Comparison of ENCODE assay signal across 21 cellular contexts in genomic region chr5:71699233-71699632, GRCh38. TPM values are rescaled to one million over a fixed set of nuclear protein-coding genes. Genes with fewer than 3 reads are reported as not detected.
DNase-seq lines count a peak whose midpoint lies in the region; FAIRE-seq and TF ChIP-seq lines count a peak whose summit lies in the region.
"Had no signal": no experiment of that assay in that cellular context is flagged by ENCODE, and none has a peak within 500 bp of the region (broad histone marks: within the 10 kb centered on the region; RNA-seq: fewer than 3 reads in every experiment).

No MANE protein-coding gene starts in this region.

- H2AFZ ChIP-seq in Loucy (ENCODE audit: low read length) (no peak overlapping the region), H9 (ENCODE audit: low read length) (no peak overlapping the region)

- H3K9ac ChIP-seq in Loucy (ENCODE audit: low read depth, low read length, poor library complexity, severe bottlenecking) (no peak overlapping the region), H9 (ENCODE audit: extremely low read depth, insufficient read length, low read length) (no peak overlapping the region)
- H3K9ac ChIP-seq: KMS-11, SK-N-SH had no signal

- H3F3A ChIP-seq in Loucy (ENCODE audit: low read depth), result no peaks in the 10 kb centered on the region

- H3K14ac ChIP-seq in H9 (ENCODE audit: insufficient read depth, low read length), result no peak overlapping the region

- no peak overlapping the region for H2BK120ac ChIP-seq in H9 (ENCODE audit: low read depth, low read length, poor library complexity, severe bottlenecking)

- no peaks in the 10 kb centered on the region for H3K23me2 ChIP-seq in H9 (ENCODE audit: insufficient read length, low read depth, low read length, poor library complexity, severe bottlenecking)

- H4K20me1 ChIP-seq in Loucy (ENCODE audit: insufficient read depth, low read length, poor library complexity, severe bottlenecking), result no peaks in the 10 kb centered on the region
- H4K20me1 ChIP-seq in H9 (ENCODE audit: control insufficient read depth, insufficient read depth, insufficient read length), result no peaks in the 10 kb centered on the region

- no peak overlapping the region for H3K4me3 ChIP-seq in Loucy (ENCODE audit: low read length, poor library complexity, severe bottlenecking)

- H3K4me1 ChIP-seq in Loucy (ENCODE audit: insufficient read depth, low read length, poor library complexity, severe bottlenecking) (peaks cover 24% of the 10 kb centered on the region), H9 (ENCODE audit: insufficient read depth, low read length) (no peaks in the 10 kb centered on the region)

- no peak overlapping the region for H3K56ac ChIP-seq in H9 (ENCODE audit: insufficient read length, low read depth, low read length)

- peak overlapping the region; percentile 17 for H3K4me2 ChIP-seq in Loucy (ENCODE audit: low read depth, low read length, poor library complexity, severe bottlenecking)
- no peak overlapping the region for H3K4me2 ChIP-seq in H9 (ENCODE audit: insufficient read depth, insufficient read length, low read length)
- H3K4me2 ChIP-seq: KMS-11, SK-N-SH had no signal

- no peak overlapping the region for H2BK20ac ChIP-seq in H9 (ENCODE audit: low read depth, low read length, poor library complexity, severe bottlenecking)

- peak; percentile 26 for FAIRE-seq in endometrium (lab: Jason Lieb, UNC)
- FAIRE-seq: HTR-8/SVneo had no signal

- WGBS in H9 (ENCODE audit: extremely low coverage, insufficient read length, low lambda C conversion rate), result no CpG with 5 or more reads among the region's 2 CpGs

- H3K9me2 ChIP-seq in Loucy (replicated peaks; ENCODE audit: low read depth, low read length), result no peaks in the 10 kb centered on the region
- H3K9me2 ChIP-seq: SK-N-SH had no signal

- no peak overlapping the region for H2BK12ac ChIP-seq in H9 (ENCODE audit: insufficient read length, low read depth, low read length)

- no peak overlapping the region for H4K91ac ChIP-seq in H9 (ENCODE audit: insufficient read length, low read depth, low read length)

- H3K4me1 Mint-ChIP-seq in H9, result peaks cover 16 to 17% of the 10 kb centered on the region in 2 experiments

- no peak overlapping the region for H4K5ac ChIP-seq in H9 (ENCODE audit: insufficient read length, low read depth, low read length)

- no peak overlapping the region for H2AK5ac ChIP-seq in H9 (ENCODE audit: insufficient read length, low read length)

- H2BK5ac ChIP-seq in H9 (ENCODE audit: insufficient read length, low read length), result no peak overlapping the region

- no peaks in the 10 kb centered on the region for H3K9me3 ChIP-seq in Loucy (ENCODE audit: insufficient read depth, low read depth, low read length)
- H3K9me3 ChIP-seq in H9 (ENCODE audit: control insufficient read depth, low read depth, low read length), result no peaks in the 10 kb centered on the region
- H3K9me3 ChIP-seq: SK-N-SH had no signal

- no peaks in the 10 kb centered on the region for H3K9me3 Mint-ChIP-seq in H9

- H3T11ph ChIP-seq in H9 (ENCODE audit: low read length), result no peak overlapping the region

- no peak for TF ChIP-seq CTCF in 22Rv1 (IDR thresholded peaks at IDR 0.05)
- no peak for TF ChIP-seq CTCF in Loucy (conservative IDR thresholded peaks at IDR 0.05; ENCODE audit: low read length)
- TF ChIP-seq CTCF in H9 (conservative IDR thresholded peaks at IDR 0.05), result no peak

- H3K27ac Mint-ChIP-seq in H9, result no peak overlapping the region

- H3K27me3 ChIP-seq in Loucy (ENCODE audit: insufficient read depth, low read length, poor library complexity, severe bottlenecking), result no peaks in the 10 kb centered on the region
- H3K27me3 ChIP-seq in H9 (ENCODE audit: insufficient read depth, low read length), result no peaks in the 10 kb centered on the region

- H3K18ac ChIP-seq in H9 (ENCODE audit: insufficient read length, low read depth, low read length), result no peak overlapping the region

- H3K27me3 Mint-ChIP-seq in H9 (ENCODE audit: low read depth), result peaks cover 3% of the 10 kb centered on the region

- no peaks in the 10 kb centered on the region for H3K79me2 ChIP-seq in Loucy (ENCODE audit: insufficient read depth, low read length)
- H3K79me2 ChIP-seq in H9 (ENCODE audit: insufficient read depth, low read length), result no peaks in the 10 kb centered on the region

- no peak overlapping the region for H3K4me3 Mint-ChIP-seq in H9

- no peaks in the 10 kb centered on the region for H3K36me3 ChIP-seq in Loucy (ENCODE audit: insufficient read depth, low read length)

- DNase-seq in lung microvascular endothelial cell (ENCODE audit: low read depth in 2 of 2), result peak; percentile 31 to 85
- no peak for DNase-seq in H9
- no peak for DNase-seq in COLO829 (ENCODE audit: low spot score)
- no peak for DNase-seq in NCI-H510A treated with DMSO at 0.1 percent for 48 hours (lab: John Stamatoyannopoulos, UW)
- DNase-seq: AML-193; DMS79; H7; NCI-H1417 treated with DMSO at 0.1 percent for 48 hours; NCI-H187; NCI-H2107; NK-92 treated with Interleukin-12 subunit alpha and Interleukin-12 subunit beta, amount 100 ng/mL, for 24 hours; SIG-M5; SK-N-SH had no signal

- no peak overlapping the region for H4K8ac ChIP-seq in H9 (replicated peaks; ENCODE audit: insufficient read length, low read depth, low read length)

- no peak overlapping the region for H3K23ac ChIP-seq in H9 (ENCODE audit: insufficient read length, low read depth, low read length)

- no peaks in the 10 kb centered on the region for H3K36me3 Mint-ChIP-seq in H9 (ENCODE audit: insufficient read depth in 1 of 3, low read depth in 3 of 3)

- peak overlapping the region; percentile 24 for H3K27ac ChIP-seq in 22Rv1
- H3K27ac ChIP-seq in H9 (ENCODE audit: insufficient read length, low read depth, low read length), result no peak overlapping the region
- H3K27ac ChIP-seq: C4-2B, KMS-11 had no signal

- no peaks in the 10 kb centered on the region for H3K79me1 ChIP-seq in H9 (ENCODE audit: insufficient read depth, low read depth, low read length, poor library complexity, severe bottlenecking)

- H2BK15ac ChIP-seq in H9 (ENCODE audit: low read depth, low read length), result no peak overlapping the region

- no peak overlapping the region for H3K4ac ChIP-seq in H9 (ENCODE audit: low read depth, low read length)

RNA-seq across cellular contexts. Expression of gene CARTPT, which starts 19.8 kb away (rescaled TPM):
- total RNA-seq in lung microvascular endothelial cell, result not detected in 2 replicates
- total RNA-seq in H9 (2021), result not detected in 2 replicates
- total RNA-seq: A172, H7, NCI-H460 had no signal

Comparison
In these comparisons a context has a peak if more than half of its experiments do, and no peak if none do; other contexts are left out.
1. DNase-seq: peak in lung microvascular endothelial cell (2 of 2); none in H9 (single experiment), COLO829 (single experiment) and NCI-H510A treated with DMSO at 0.1 percent for 48 hours (single experiment).